In the genomic region with DNA sequence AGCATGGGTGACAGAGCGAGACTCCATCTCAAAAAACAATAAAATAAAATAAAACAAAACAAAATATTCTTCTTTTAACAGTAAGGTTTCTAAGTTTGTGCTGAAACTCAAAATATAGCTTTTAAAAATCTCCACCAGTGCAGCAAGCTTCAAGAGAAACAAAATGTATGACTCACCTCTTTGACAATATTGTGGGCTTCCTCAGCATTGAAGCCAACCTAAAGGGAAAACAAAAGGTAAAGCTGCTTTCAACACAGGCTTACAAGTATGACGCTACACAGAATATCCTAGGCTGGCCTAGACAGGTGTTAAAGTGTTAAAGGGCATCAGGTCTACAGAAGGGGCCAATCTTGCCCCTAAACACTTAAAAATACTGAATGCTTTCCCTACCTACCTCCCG, we compare ENCODE assay signal across 9 cellular contexts. TPM values are rescaled to one million over a fixed set of nuclear protein-coding genes. Genes with fewer than 3 reads are reported as not detected.
A peak's percentile ranks its signal among the peaks of the same experiment; 100 is the strongest.
DNase-seq lines count a peak whose midpoint lies in the region; TF ChIP-seq lines count a peak whose summit lies in the region.
"Had no signal": no experiment of that assay in that cellular context is flagged by ENCODE, and none has a peak within 500 bp of the region (broad histone marks: within the 10 kb centered on the region; RNA-seq: fewer than 3 reads in every experiment).

No MANE protein-coding gene starts in this region.

- no peak overlapping the region for H3K14ac ChIP-seq in neuronal stem cell (ENCODE audit: low read length)

- no peak overlapping the region for H4K91ac ChIP-seq in neuronal stem cell (ENCODE audit: low read depth, low read length, poor library complexity)

- H3K4me1 Mint-ChIP-seq in HFFc6 (ENCODE audit: low read depth): peaks cover 5% of the 10 kb centered on the region; the same call in 1 of the 2 replicates
- H3K4me1 Mint-ChIP-seq in T-helper 2 cell treated with Interferon-gamma antibody and Interleukin-4, amounts not matched to agents 5 μg/mL and 100 μg/mL, for 36 hours (ENCODE audit: low read depth): peaks cover 11% of the 10 kb centered on the region

- no peak for DNase-seq in HFFc6
- DNase-seq in T-helper 2 cell treated with Interferon-gamma antibody and Interleukin-4, amounts not matched to agents 5 μg/mL and 100 μg/mL, for 36 hours (ENCODE audit: low spot score): peak; percentile 3
- peak; percentile 34 for DNase-seq in epithelial cell of prostate (ENCODE audit: low read depth, low spot score)
- no peak for DNase-seq in retinal pigment epithelial cell (ENCODE audit: low read depth)
- DNase-seq in neuronal stem cell (ENCODE audit: low spot score): no peak
- DNase-seq in GM13976 (ENCODE audit: low spot score): no peak
- no peak for DNase-seq in NCI-H2081 (lab: John Stamatoyannopoulos, UW)
- DNase-seq: NCI-H2227 treated with DMSO at 0.1 percent for 48 hours had no signal

- H3K4me1 ChIP-seq in neuronal stem cell (ENCODE audit: control insufficient read depth in 2 of 2, insufficient read depth in 1 of 2, low read depth in 1 of 2, low read length in 2 of 2): no peaks in the 10 kb centered on the region
- H3K4me1 ChIP-seq: prostate gland had no signal

- in situ Hi-C loops in GM13976 (cut with MboI; ENCODE audit: low sequenced_read_pairs, unreplicated experiment): loop anchor here (25.0 kb wide), 1 partner anchor 334 kb away; no protein-coding TSS in a partner anchor

- H2BK15ac ChIP-seq in neuronal stem cell (ENCODE audit: low read length): no peak overlapping the region

- peak overlapping the region; percentile 87 for H3K4me3 Mint-ChIP-seq in HFFc6
- peak overlapping the region; percentile 79 for H3K4me3 Mint-ChIP-seq in T-helper 2 cell treated with Interferon-gamma antibody and Interleukin-4, amounts not matched to agents 5 μg/mL and 100 μg/mL, for 36 hours

- H3K4me3 ChIP-seq in retinal pigment epithelial cell (ENCODE audit: low read length): peak overlapping the region; percentile 66
- no peak overlapping the region for H3K4me3 ChIP-seq in neuronal stem cell (ENCODE audit: low read length in 2 of 2)

- no peaks in the 10 kb centered on the region for H3K27me3 ChIP-seq in neuronal stem cell (ENCODE audit: control insufficient read depth in 3 of 3, insufficient read depth in 3 of 3, low read depth in 1 of 3, low read length in 3 of 3)

- H2BK5ac ChIP-seq in neuronal stem cell (ENCODE audit: low read length): no peak overlapping the region

- no peaks in the 10 kb centered on the region for H3K79me1 ChIP-seq in neuronal stem cell (ENCODE audit: low read depth, low read length)

- H3K36me3 Mint-ChIP-seq in HFFc6 (ENCODE audit: low read depth): no peaks in the 10 kb centered on the region
- peaks cover 6% of the 10 kb centered on the region for H3K36me3 Mint-ChIP-seq in T-helper 2 cell treated with Interferon-gamma antibody and Interleukin-4, amounts not matched to agents 5 μg/mL and 100 μg/mL, for 36 hours (ENCODE audit: low read depth)

- H3K27ac Mint-ChIP-seq in HFFc6: no peak overlapping the region; the same call in 1 of the 2 replicates
- peak overlapping the region; percentile 70 for H3K27ac Mint-ChIP-seq in T-helper 2 cell treated with Interferon-gamma antibody and Interleukin-4, amounts not matched to agents 5 μg/mL and 100 μg/mL, for 36 hours

- no peak overlapping the region for H3K23ac ChIP-seq in neuronal stem cell (ENCODE audit: low read depth, low read length, poor library complexity)

- H3K27ac ChIP-seq in epithelial cell of prostate (peak overlapping the region; percentile 88), neuronal stem cell (replicated peaks; ENCODE audit: low read length) (no peak overlapping the region)

- H3K18ac ChIP-seq in neuronal stem cell (ENCODE audit: low read length): no peak overlapping the region

- no peak overlapping the region for H2AK5ac ChIP-seq in neuronal stem cell (ENCODE audit: low read depth, low read length)

- WGBS in neuronal stem cell (ENCODE audit: extremely low coverage in 2 of 2, insufficient read length in 2 of 2, insufficient replicate concordance in 1 of 2), 2 donors: no CpG with 5 or more reads among the region's 3 CpGs

- TF ChIP-seq CTCF in HFFc6 (IDR thresholded peaks at IDR 0.05) (no peak), retinal pigment epithelial cell (conservative IDR thresholded peaks at IDR 0.05; ENCODE audit: low read depth, low read length) (no peak), GM13976 (IDR thresholded peaks at IDR 0.05; ENCODE audit: borderline replicate concordance, control extremely low read depth, extremely low read depth, insufficient read depth, missing control alignments) (no peak)

- H3K27me3 Mint-ChIP-seq in HFFc6 (ENCODE audit: insufficient read depth): peaks cover 3% of the 10 kb centered on the region
- H3K27me3 Mint-ChIP-seq in T-helper 2 cell treated with Interferon-gamma antibody and Interleukin-4, amounts not matched to agents 5 μg/mL and 100 μg/mL, for 36 hours (ENCODE audit: low read depth): no peaks in the 10 kb centered on the region

- H3K36me3 ChIP-seq in neuronal stem cell (replicated peaks in 1 of 2; ENCODE audit: control insufficient read depth in 2 of 2, insufficient read depth in 2 of 2, low read length in 2 of 2): no peaks in the 10 kb centered on the region
- H3K36me3 ChIP-seq: prostate gland had no signal

- no peaks in the 10 kb centered on the region for H3K9me3 ChIP-seq in neuronal stem cell (replicated peaks in 1 of 2; ENCODE audit: control insufficient read depth in 2 of 2, insufficient read depth in 1 of 2, low read depth in 1 of 2, low read length in 2 of 2)
- H3K9me3 ChIP-seq: prostate gland had no signal

- no peak overlapping the region for H2BK120ac ChIP-seq in neuronal stem cell (ENCODE audit: low read depth, low read length)

- H3K4ac ChIP-seq in neuronal stem cell (ENCODE audit: low read length): no peak overlapping the region

- no peak overlapping the region for H3K9ac ChIP-seq in neuronal stem cell (ENCODE audit: low read depth, low read length, poor library complexity)

- no peak overlapping the region for H3K4me2 ChIP-seq in neuronal stem cell (ENCODE audit: insufficient read depth, low read length, poor library complexity, severe bottlenecking)

- H2AFZ ChIP-seq in neuronal stem cell (ENCODE audit: low read length): no peak overlapping the region

- no peak overlapping the region for H2BK12ac ChIP-seq in neuronal stem cell (ENCODE audit: low read length)

- H4K8ac ChIP-seq in neuronal stem cell (ENCODE audit: low read depth, low read length): no peak overlapping the region

- no peaks in the 10 kb centered on the region for H3K9me3 Mint-ChIP-seq in HFFc6
- H3K9me3 Mint-ChIP-seq in T-helper 2 cell treated with Interferon-gamma antibody and Interleukin-4, amounts not matched to agents 5 μg/mL and 100 μg/mL, for 36 hours: no peaks in the 10 kb centered on the region

RNA-seq across cellular contexts. Expression of a gene that starts 1.2 kb away (rescaled TPM):
- total RNA-seq in HFFc6 (2021; fragmentation: NEBNext Ultra II Directional; extraction: Animal tissue kit (Norgen Biotek cat#: 25700)): 10 to 100 TPM; 24.9 to 37.3 (median 35.0) TPM
- polyA plus RNA-seq in neuronal stem cell (2013, experiment 1 of 2): 4.7 TPM
- polyA plus RNA-seq in neuronal stem cell (2013, experiment 2 of 2): 4.5 TPM

Comparison
In these comparisons a context has a peak if more than half of its experiments do, and no peak if none do; other contexts are left out.
1. DNase-seq: peak in T-helper 2 cell treated with Interferon-gamma antibody and Interleukin-4, amounts not matched to agents 5 μg/mL and 100 μg/mL, for 36 hours (single experiment) and epithelial cell of prostate (single experiment); none in HFFc6 (single experiment), retinal pigment epithelial cell (single experiment), neuronal stem cell (single experiment), GM13976 (single experiment) and NCI-H2081 (0 of 2).